In the genomic region with DNA sequence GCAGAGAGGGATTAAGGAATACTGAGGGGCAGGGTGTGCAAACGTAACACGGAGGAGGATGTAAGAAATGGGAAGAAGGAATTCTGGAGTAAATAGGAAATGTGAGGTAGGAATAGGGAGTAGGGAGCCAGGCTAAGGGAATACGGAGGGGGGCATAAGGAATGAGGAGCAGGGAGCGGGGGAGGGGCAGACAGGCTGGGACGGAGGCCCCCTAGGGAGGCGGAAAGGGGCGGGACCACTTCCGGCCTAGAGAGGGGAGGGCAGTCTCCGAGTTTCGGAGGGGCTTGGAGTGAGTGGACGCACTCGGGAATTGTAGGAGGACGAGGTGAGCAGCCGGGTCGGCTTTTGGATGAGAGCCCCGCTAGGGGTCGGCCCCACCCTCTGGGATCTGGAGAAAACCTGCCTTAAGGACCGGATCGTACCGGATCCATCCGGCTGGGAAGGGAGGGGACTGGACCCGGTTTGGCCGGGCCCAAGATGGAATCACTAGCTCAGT, we compare ENCODE assay signal across 1 cellular context.
TF ChIP-seq lines count a peak whose summit lies in the region.

No MANE protein-coding gene starts in this region.

TF ChIP-seq in HCT116, 20 proteins besides CTCF, POLR2A, EP300 and RAD21 (continued from another document):
- TF ChIP-seq, protein P1, sequence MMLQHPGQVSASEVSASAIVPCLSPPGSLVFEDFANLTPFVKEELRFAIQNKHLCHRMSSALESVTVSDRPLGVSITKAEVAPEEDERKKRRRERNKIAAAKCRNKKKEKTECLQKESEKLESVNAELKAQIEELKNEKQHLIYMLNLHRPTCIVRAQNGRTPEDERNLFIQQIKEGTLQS (IDR thresholded peaks at IDR 0.05), result no peak
- TF ChIP-seq SP1 (IDR thresholded peaks at IDR 0.05; ENCODE audit: low read depth), result no peak
- TF ChIP-seq JUND (IDR thresholded peaks at IDR 0.05), result no peak
- TF ChIP-seq EGR1 (IDR thresholded peaks at IDR 0.05; ENCODE audit: low read depth), result no peak
- no peak for TF ChIP-seq ELF1 (IDR thresholded peaks at IDR 0.05; ENCODE audit: borderline replicate concordance, low read depth)
- TF ChIP-seq CEBPB (IDR thresholded peaks at IDR 0.05; ENCODE audit: low read depth), result no peak
- TF ChIP-seq POLR2AphosphoS5 (IDR thresholded peaks at IDR 0.05; ENCODE audit: low read depth, low read length), result no peak
- no peak for TF ChIP-seq ZNF274 (IDR thresholded peaks at IDR 0.05; ENCODE audit: low read depth, low read length)
- no peak for TF ChIP-seq SRF (IDR thresholded peaks at IDR 0.05; ENCODE audit: low read depth)
- TF ChIP-seq SIN3A (IDR thresholded peaks at IDR 0.05; ENCODE audit: low read depth), result no peak
- TF ChIP-seq REST (IDR thresholded peaks at IDR 0.05; ENCODE audit: low read depth), result no peak
- TF ChIP-seq ZBTB33 (IDR thresholded peaks at IDR 0.05; ENCODE audit: extremely low read depth, insufficient replicate concordance, low read length), result no peak
- TF ChIP-seq TCF7L2 (IDR thresholded peaks at IDR 0.05; ENCODE audit: borderline replicate concordance, extremely low read depth, insufficient read depth, insufficient read length), result no peak
- no peak for TF ChIP-seq EZH2phosphoT487 (IDR thresholded peaks at IDR 0.05; ENCODE audit: borderline replicate concordance)
- TF ChIP-seq FOSL1 (IDR thresholded peaks at IDR 0.05; ENCODE audit: low read depth), result no peak
- TF ChIP-seq CBX3 (IDR thresholded peaks at IDR 0.05; ENCODE audit: low read depth), result no peak
- TF ChIP-seq EZH2 (IDR thresholded peaks at IDR 0.05), result no peak
